20 cellular contexts compared by ENCODE assay signal in genomic region chr7:1935176-1936005, GRCh38.
"Had no signal": no experiment of that assay in that cellular context is flagged by ENCODE, and none has a peak within 500 bp of the region (broad histone marks: within the 10 kb centered on the region; RNA-seq: fewer than 3 reads in every experiment).

No MANE protein-coding gene starts in this region.

- ATAC-seq: body of pancreas, T-cell had no signal

- H3K9me2 ChIP-seq: SK-N-SH had no signal

- H3K4me3 Mint-ChIP-seq: stimulated activated naive CD8-positive, alpha-beta T cell treated with anti-CD3 and anti-CD28 coated beads, Interleukin-15, Interleukin-2, amounts not matched to agents 100 ng/mL and 50 ng/mL, for 24 hours had no signal

- DNase-seq: activated CD4-positive, alpha-beta T cell treated with anti-CD3 and anti-CD28 coated beads, Interleukin-2, amount 50 U/mL, for 48 hours; activated CD4-positive, CD25-positive, alpha-beta regulatory T cell treated with anti-CD3 and anti-CD28 coated beads, Interleukin-2, amount 50 U/mL, for 72 hours; activated effector memory CD4-positive, alpha-beta T cell treated with anti-CD3 and anti-CD28 coated beads, Interleukin-2, amount 50 U/mL, for 16 hours; activated T-cell treated with anti-CD3 and anti-CD28 coated beads, Interleukin-2, amount 50 U/mL, for 48 hours; amniotic stem cell; body of pancreas; central memory CD4-positive, alpha-beta T cell; effector CD4-positive, alpha-beta T cell; foreskin fibroblast; nucleus accumbens; SK-N-SH; stimulated activated CD4-positive, alpha-beta T cell treated with anti-CD3 and anti-CD28 coated beads, Interleukin-4, amount 100 ng/mL, for 24 hours; T-cell; T1000; trophoblast cell had no signal

- H3K4me1 ChIP-seq: body of pancreas had no signal

- H3K27me3 ChIP-seq: body of pancreas, suprapubic skin had no signal

- H3K9me3 Mint-ChIP-seq: stimulated activated naive CD8-positive, alpha-beta T cell treated with anti-CD3 and anti-CD28 coated beads, Interleukin-15, Interleukin-2, amounts not matched to agents 100 ng/mL and 50 ng/mL, for 24 hours; T-cell had no signal

- H3K4me2 ChIP-seq: SK-N-SH had no signal

- H3K27me3 Mint-ChIP-seq: activated naive CD8-positive, alpha-beta T cell; stimulated activated naive CD8-positive, alpha-beta T cell treated with anti-CD3 and anti-CD28 coated beads, Interleukin-15, Interleukin-2, amounts not matched to agents 100 ng/mL and 50 ng/mL, for 24 hours; T-cell had no signal

- H3K4me3 ChIP-seq: body of pancreas, coronary artery, skin epidermis, suprapubic skin had no signal

- H3K27ac ChIP-seq: body of pancreas, coronary artery, skin epidermis, suprapubic skin had no signal

- H3K9me3 ChIP-seq: body of pancreas, SK-N-SH, suprapubic skin had no signal

- H3K27ac Mint-ChIP-seq: activated naive CD8-positive, alpha-beta T cell; stimulated activated naive CD8-positive, alpha-beta T cell treated with anti-CD3 and anti-CD28 coated beads, Interleukin-15, Interleukin-2, amounts not matched to agents 100 ng/mL and 50 ng/mL, for 24 hours had no signal
